ENCODE assay signal across 1 cellular context in the genomic region with DNA sequence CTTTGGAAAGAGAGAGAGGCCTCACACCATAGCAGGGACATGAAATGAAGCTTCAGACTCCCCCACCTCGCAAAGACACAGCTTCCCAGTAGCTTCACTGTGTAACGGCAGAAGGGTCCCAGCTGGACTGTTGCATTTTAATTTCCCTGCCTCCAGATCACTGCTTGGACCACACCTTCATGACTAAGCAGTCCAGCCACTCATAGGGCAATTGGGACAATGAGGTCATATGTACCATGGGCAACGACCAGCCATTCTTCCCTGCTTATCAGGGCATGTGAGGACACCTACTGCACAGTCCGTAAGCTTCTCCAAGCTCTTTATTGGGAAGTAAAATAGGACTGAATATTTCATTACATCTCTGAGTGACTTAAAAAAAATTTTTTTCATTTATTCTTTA.
TF ChIP-seq lines count a peak whose summit lies in the region.

No MANE protein-coding gene starts in this region.

TF ChIP-seq in IMR-90, 13 proteins besides CTCF, POLR2A, EP300 and RAD21 (continued from another document):
- TF ChIP-seq, protein P1, sequence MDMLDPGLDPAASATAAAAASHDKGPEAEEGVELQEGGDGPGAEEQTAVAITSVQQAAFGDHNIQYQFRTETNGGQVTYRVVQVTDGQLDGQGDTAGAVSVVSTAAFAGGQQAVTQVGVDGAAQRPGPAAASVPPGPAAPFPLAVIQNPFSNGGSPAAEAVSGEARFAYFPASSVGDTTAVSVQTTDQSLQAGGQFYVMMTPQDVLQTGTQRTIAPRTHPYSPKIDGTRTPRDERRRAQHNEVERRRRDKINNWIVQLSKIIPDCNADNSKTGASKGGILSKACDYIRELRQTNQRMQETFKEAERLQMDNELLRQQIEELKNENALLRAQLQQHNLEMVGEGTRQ (IDR thresholded peaks at IDR 0.05; ENCODE audit: low read depth, low read length): no peak
- TF ChIP-seq RFX5 (IDR thresholded peaks at IDR 0.05; ENCODE audit: low read depth, low read length) (no peak), CEBPB (IDR thresholded peaks at IDR 0.05; ENCODE audit: low read depth, low read length) (no peak), SMC3 (IDR thresholded peaks at IDR 0.05; ENCODE audit: low read depth, low read length) (no peak), FOS (IDR thresholded peaks at IDR 0.05; ENCODE audit: low read depth, low read length) (no peak), CHD1 (IDR thresholded peaks at IDR 0.05; ENCODE audit: low read depth, low read length) (no peak)
